Comparison of ENCODE assay signal across 20 cellular contexts in the genomic region with DNA sequence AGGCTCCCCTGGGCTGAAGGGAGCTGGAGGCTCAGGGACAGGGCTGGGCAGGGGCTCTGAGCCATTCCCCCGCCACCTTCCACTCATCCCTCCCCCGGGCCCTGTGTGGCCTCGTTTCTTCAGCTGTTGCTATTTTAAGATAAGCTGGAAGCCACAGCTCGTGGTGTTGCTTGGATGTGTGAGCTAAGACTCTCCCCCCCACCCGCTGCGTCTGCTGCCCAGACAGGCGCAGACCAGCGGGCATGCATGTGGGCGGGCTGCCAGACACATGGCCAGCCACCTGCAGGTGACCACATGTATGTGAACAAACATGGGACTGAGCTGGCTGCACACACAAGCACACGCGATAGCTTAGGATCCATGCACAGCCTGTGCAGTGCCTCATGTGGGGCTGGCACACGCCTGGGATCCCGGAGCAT. TPM values are rescaled to one million over a fixed set of nuclear protein-coding genes. Genes with fewer than 3 reads are reported as not detected.
A peak's percentile ranks its signal among the peaks of the same experiment; 100 is the strongest.
DNase-seq lines count a peak whose midpoint lies in the region; ATAC-seq and TF ChIP-seq lines count a peak whose summit lies in the region.
"Had no signal": no experiment of that assay in that cellular context is flagged by ENCODE, and none has a peak within 500 bp of the region (broad histone marks: within the 10 kb centered on the region; RNA-seq: fewer than 3 reads in every experiment).

No MANE protein-coding gene starts in this region.

- no peak overlapping the region for H3K9ac ChIP-seq in trophoblast cell (ENCODE audit: low read length)

- no peak overlapping the region for H4K91ac ChIP-seq in trophoblast cell (ENCODE audit: low read depth, low read length)

- no peak overlapping the region for H3K23ac ChIP-seq in trophoblast cell (ENCODE audit: low read length)

- H3K27ac ChIP-seq in trophoblast cell (ENCODE audit: low read depth, low read length): no peak overlapping the region
- H3K27ac ChIP-seq: skin epidermis had no signal

- no peak overlapping the region for H3K18ac ChIP-seq in trophoblast cell (ENCODE audit: low read length)

- no peak overlapping the region for H2AFZ ChIP-seq in trophoblast cell (ENCODE audit: insufficient read depth, low read length, poor library complexity)

- H3K27me3 Mint-ChIP-seq in effector memory CD8-positive, alpha-beta T cell: peaks cover 56 to 90% of the 10 kb centered on the region in 2 donors

- no peak overlapping the region for H2AK5ac ChIP-seq in trophoblast cell (ENCODE audit: low read length)

- H4K12ac ChIP-seq in trophoblast cell (ENCODE audit: low read depth, low read length): no peak overlapping the region

- TF ChIP-seq CTCF in choroid plexus epithelial cell (conservative IDR thresholded peaks at IDR 0.05; ENCODE audit: low read depth, low read length): no peak

- H3K27ac Mint-ChIP-seq in effector memory CD8-positive, alpha-beta T cell: no peak overlapping the region
- H3K27ac Mint-ChIP-seq: activated T-cell treated with anti-CD3 and anti-CD28 coated beads, Interleukin-2, amount 50 U/mL, for 72 hours; endodermal cell; IgD-negative memory B cell; T-cell; WTC11 had no signal

- H3K79me2 ChIP-seq in trophoblast cell (ENCODE audit: control insufficient read depth, insufficient read depth, low read length, poor library complexity): no peaks in the 10 kb centered on the region

- no peaks in the 10 kb centered on the region for H3K9me3 Mint-ChIP-seq in effector memory CD8-positive, alpha-beta T cell
- H3K9me3 Mint-ChIP-seq: activated T-cell treated with anti-CD3 and anti-CD28 coated beads, Interleukin-2, amount 50 U/mL, for 72 hours; central memory CD8-positive, alpha-beta T cell; endodermal cell; IgD-negative memory B cell; T-cell; WTC11 had no signal

- no CpG with 5 or more reads among the region's 13 CpGs for WGBS in trophoblast cell (ENCODE audit: extremely low coverage, insufficient coverage, insufficient read length)

- H3K27me3 ChIP-seq in trophoblast cell (ENCODE audit: insufficient read depth, low read length): peaks cover 30% of the 10 kb centered on the region

- H3K4me1 Mint-ChIP-seq in effector memory CD8-positive, alpha-beta T cell (ENCODE audit: low read depth in 2 of 2): peaks cover 7 to 9% of the 10 kb centered on the region in 2 donors

- no peak for ATAC-seq in effector memory CD8-positive, alpha-beta T cell (replicated peaks)
- ATAC-seq: activated T-cell treated with anti-CD3 and anti-CD28 coated beads, Interleukin-2, amount 50 U/mL, for 72 hours; left colon; mucosa of descending colon; T-cell; WTC11 had no signal

- H3K4me2 ChIP-seq in trophoblast cell (ENCODE audit: low read length): no peak overlapping the region

- DNase-seq in Daoy (ENCODE audit: low read depth) (peak; percentile 68), MV-4-11 (lab: John Stamatoyannopoulos, UW) (peak; percentile 72), choroid plexus epithelial cell (ENCODE audit: low read depth) (peak; percentile 61), trophoblast cell (peak; percentile 32 to 42), AG08395 (ENCODE audit: low spot score) (no peak), DMS53 treated with DMSO at 0.1 percent for 48 hours (lab: John Stamatoyannopoulos, UW; ENCODE audit: unreplicated experiment) (no peak)
- DNase-seq in effector memory CD8-positive, alpha-beta T cell: no peak
- DNase-seq: activated T-cell treated with anti-CD3 and anti-CD28 coated beads, Interleukin-2, amount 50 U/mL, for 72 hours; endodermal cell; left colon; mucosa of descending colon; NCI-H1105 treated with DMSO at 0.1 percent for 48 hours; NCI-H748 treated with DMSO at 0.1 percent for 48 hours; stimulated activated CD4-positive, alpha-beta T cell treated with anti-CD3 and anti-CD28 coated beads, Interleukin-4, amount 100 ng/mL, for 24 hours; T-cell had no signal

- no peak overlapping the region for H3K4me3 Mint-ChIP-seq in effector memory CD8-positive, alpha-beta T cell
- H3K4me3 Mint-ChIP-seq: activated T-cell treated with anti-CD3 and anti-CD28 coated beads, Interleukin-2, amount 50 U/mL, for 72 hours; central memory CD8-positive, alpha-beta T cell; endodermal cell; T-cell; WTC11 had no signal

- H3K4me3 ChIP-seq in choroid plexus epithelial cell (ENCODE audit: low read depth, low read length): no peak overlapping the region
- H3K4me3 ChIP-seq in trophoblast cell (ENCODE audit: low read depth, low read length): peak overlapping the region; percentile 42
- H3K4me3 ChIP-seq: mucosa of descending colon, skin epidermis had no signal

- H2BK12ac ChIP-seq in trophoblast cell (ENCODE audit: low read length): no peak overlapping the region

- H3K79me1 ChIP-seq in trophoblast cell (ENCODE audit: low read length): no peaks in the 10 kb centered on the region

- peaks cover 3% of the 10 kb centered on the region for H3K36me3 Mint-ChIP-seq in effector memory CD8-positive, alpha-beta T cell (ENCODE audit: insufficient read depth)
- H3K36me3 Mint-ChIP-seq: IgD-negative memory B cell, WTC11 had no signal

- H3K4ac ChIP-seq in trophoblast cell (ENCODE audit: low read depth, low read length): no peak overlapping the region

- H3K9me3 ChIP-seq in trophoblast cell (ENCODE audit: insufficient read depth, low read depth, low read length): peaks cover 18% of the 10 kb centered on the region
- H3K9me3 ChIP-seq: mucosa of descending colon had no signal

- H3K4me1 ChIP-seq in trophoblast cell (ENCODE audit: control insufficient read depth in 1 of 2, insufficient read depth in 2 of 2, low read length in 2 of 2): no peaks in the 10 kb centered on the region

- no peak overlapping the region for H3K14ac ChIP-seq in trophoblast cell (ENCODE audit: low read length)

- no peak overlapping the region for H2BK120ac ChIP-seq in trophoblast cell (ENCODE audit: insufficient read depth, low read length, poor library complexity)

- H3K36me3 ChIP-seq in trophoblast cell (ENCODE audit: control insufficient read depth in 1 of 2, insufficient read depth in 2 of 2, low read length in 2 of 2): no peaks in the 10 kb centered on the region

- H2BK5ac ChIP-seq in trophoblast cell (ENCODE audit: low read depth, low read length, poor library complexity): no peak overlapping the region

- no peak overlapping the region for H4K8ac ChIP-seq in trophoblast cell (ENCODE audit: low read depth, low read length)

RNA-seq across cellular contexts. Expression of a gene that starts 8.7 kb away (rescaled TPM):
- total RNA-seq in Daoy (2014; rRNA removed; shearing (Covaris generic)): 0.11 TPM in 1 of 2 replicates, not detected in the other
- polyA plus RNA-seq in trophoblast cell (2013): 0.11 TPM in 1 of 2 replicates, not detected in the other
- total RNA-seq: left colon, omental fat pad, T-cell had no signal
- polyA plus RNA-seq: IgD-negative memory B cell had no signal

RNA-seq across cellular contexts. Expression of a gene that starts 8.8 kb away (rescaled TPM):
- not detected in 2 replicates for total RNA-seq in Daoy (2014; rRNA removed; shearing (Covaris generic))
- 0.55 and 0.62 TPM in 2 replicates for polyA plus RNA-seq in trophoblast cell (2013)
- total RNA-seq: activated T-cell treated with anti-CD3 and anti-CD28 coated beads, Interleukin-2, amount 50 U/mL, for 72 hours; left colon; mucosa of descending colon; omental fat pad; T-cell had no signal
- polyA plus RNA-seq: IgD-negative memory B cell had no signal

RNA-seq across cellular contexts. Expression of a gene that starts 11.7 kb away (rescaled TPM):
- total RNA-seq in Daoy (2014; rRNA removed; shearing (Covaris generic)): 12.3 and 13.6 TPM in 2 replicates
- polyA plus RNA-seq in trophoblast cell (2013): 1.4 and 1.5 TPM in 2 replicates

RNA-seq across cellular contexts. Expression of a gene that starts 25.6 kb away (rescaled TPM):
- 17.0 and 20.2 TPM in 2 replicates for total RNA-seq in Daoy (2014; rRNA removed; shearing (Covaris generic))
- 18.3 and 18.4 TPM in 2 replicates for polyA plus RNA-seq in trophoblast cell (2013)

Comparison
In these comparisons a context has a peak if more than half of its experiments do, and no peak if none do; other contexts are left out.
1. DNase-seq: peak in Daoy (single experiment), MV-4-11 (single experiment), choroid plexus epithelial cell (single experiment) and trophoblast cell (2 of 2); none in effector memory CD8-positive, alpha-beta T cell (0 of 3), AG08395 (single experiment) and DMS53 treated with DMSO at 0.1 percent for 48 hours (single experiment).